Comparison of ENCODE assay signal across 10 cellular contexts in genomic region chr2:240569998-240570530, GRCh38. TPM values are rescaled to one million over a fixed set of nuclear protein-coding genes. Genes with fewer than 3 reads are reported as not detected.
A peak's percentile ranks its signal among the peaks of the same experiment; 100 is the strongest.
DNase-seq lines count a peak whose midpoint lies in the region; ATAC-seq and TF ChIP-seq lines count a peak whose summit lies in the region.
"Had no signal": no experiment of that assay in that cellular context is flagged by ENCODE, and none has a peak within 500 bp of the region (broad histone marks: within the 10 kb centered on the region; RNA-seq: fewer than 3 reads in every experiment).

No MANE protein-coding gene starts in this region.

- TF ChIP-seq EP300 in neural cell (conservative IDR thresholded peaks at IDR 0.05; ENCODE audit: poor library complexity, severe bottlenecking) = no peak

- in situ Hi-C loops in G401 (cut with HindIII; ENCODE audit: low sequenced_read_pairs) = no loop called here

- no peaks in the 10 kb centered on the region for H3K27me3 Mint-ChIP-seq in central memory CD8-positive, alpha-beta T cell

- H3F3A ChIP-seq in OCI-LY1 (ENCODE audit: insufficient read depth, low read length) = no peaks in the 10 kb centered on the region
- H3F3A ChIP-seq in neural cell (ENCODE audit: insufficient read depth, low read length, poor library complexity, severe bottlenecking) = peaks cover 3% of the 10 kb centered on the region

- peak overlapping the region; percentile 36 for H3K27ac Mint-ChIP-seq in central memory CD8-positive, alpha-beta T cell (ENCODE audit: low read depth)

- H3K4me3 ChIP-seq in BE2C (ENCODE audit: low read depth, low read length) = no peak overlapping the region
- H3K4me3 ChIP-seq in OCI-LY1 (ENCODE audit: low read depth, low read length, poor library complexity, severe bottlenecking) = peak overlapping the region; percentile 94
- H3K4me3 ChIP-seq in neural cell (ENCODE audit: low read length) = peak overlapping the region; percentile 81

- H3K4me2 ChIP-seq in OCI-LY1 (ENCODE audit: low read length) = peak overlapping the region; percentile 88
- H3K4me2 ChIP-seq in neural cell (ENCODE audit: low read length) = no peak overlapping the region

- peaks cover 25% of the 10 kb centered on the region for H3K36me3 Mint-ChIP-seq in central memory CD8-positive, alpha-beta T cell (ENCODE audit: insufficient read depth)

- H3K36me3 ChIP-seq in BE2C = peaks cover 5% of the 10 kb centered on the region
- H3K36me3 ChIP-seq in OCI-LY1 (ENCODE audit: insufficient read depth, low read length) = peaks cover 8% of the 10 kb centered on the region
- H3K36me3 ChIP-seq in neural cell (ENCODE audit: insufficient read depth, low read length) = no peaks in the 10 kb centered on the region

- H3K9me3 ChIP-seq in BE2C = no peaks in the 10 kb centered on the region
- H3K9me3 ChIP-seq in OCI-LY1 (ENCODE audit: low read length) = no peaks in the 10 kb centered on the region
- no peaks in the 10 kb centered on the region for H3K9me3 ChIP-seq in neural cell (ENCODE audit: low read length)

- DNase-seq in BE2C = peak; percentile 6
- DNase-seq in central memory CD8-positive, alpha-beta T cell (ENCODE audit: low spot score in 2 of 2) = no peak
- no peak for DNase-seq in G401 (ENCODE audit: low spot score)
- no peak for DNase-seq in NCI-H2107 treated with DMSO at 0.1 percent for 48 hours (lab: John Stamatoyannopoulos, UW; ENCODE audit: unreplicated experiment)
- no peak for DNase-seq in cerebellar nuclear complex (lab: John Stamatoyannopoulos, UW)
- no peak for DNase-seq in amniotic stem cell (lab: John Stamatoyannopoulos, UW)
- DNase-seq: NCI-H82 had no signal

- peak overlapping the region; percentile 84 for H3K4me3 Mint-ChIP-seq in central memory CD8-positive, alpha-beta T cell

- H3K27ac ChIP-seq in OCI-LY1 (ENCODE audit: low read depth, low read length, poor library complexity, severe bottlenecking) = no peak overlapping the region
- H3K27ac ChIP-seq in neural cell (ENCODE audit: low read length) = no peak overlapping the region

- H3K4me1 ChIP-seq in BE2C (peaks cover 21% of the 10 kb centered on the region), OCI-LY1 (ENCODE audit: insufficient read depth, low read length, severe bottlenecking) (peaks cover 45% of the 10 kb centered on the region)

- H3K27me3 ChIP-seq in BE2C (no peaks in the 10 kb centered on the region), OCI-LY1 (ENCODE audit: insufficient read depth, low read length) (no peaks in the 10 kb centered on the region), neural cell (ENCODE audit: insufficient read depth, low read depth, low read length) (no peaks in the 10 kb centered on the region)

- no peaks in the 10 kb centered on the region for H3K9me3 Mint-ChIP-seq in central memory CD8-positive, alpha-beta T cell

- TF ChIP-seq RAD21 in neural cell (conservative IDR thresholded peaks at IDR 0.05) = no peak

- H3K9me2 ChIP-seq in OCI-LY1 (ENCODE audit: low read depth, low read length) (no peaks in the 10 kb centered on the region), neural cell (ENCODE audit: insufficient read depth, low read length) (no peaks in the 10 kb centered on the region)

- H2AFZ ChIP-seq in OCI-LY1 (ENCODE audit: low read length) (no peak overlapping the region), neural cell (ENCODE audit: low read depth, low read length) (no peak overlapping the region)

- H3K4me1 Mint-ChIP-seq in central memory CD8-positive, alpha-beta T cell = peaks cover 60% of the 10 kb centered on the region

- no peaks in the 10 kb centered on the region for H4K20me1 ChIP-seq in OCI-LY1 (ENCODE audit: insufficient read depth, low read length)
- no peaks in the 10 kb centered on the region for H4K20me1 ChIP-seq in neural cell (ENCODE audit: insufficient read depth)

- ATAC-seq in central memory CD8-positive, alpha-beta T cell (replicated peaks; ENCODE audit: extremely low read depth, poor library complexity, severe bottlenecking) = no peak

- H3K9ac ChIP-seq in OCI-LY1 (ENCODE audit: low read length) (peak overlapping the region; percentile 87; the same call in 1 of the 2 replicates), neural cell (ENCODE audit: low read length) (no peak overlapping the region)

- H3K79me2 ChIP-seq in OCI-LY1 (ENCODE audit: insufficient read depth, low read length) (no peaks in the 10 kb centered on the region), neural cell (replicated peaks; ENCODE audit: insufficient read depth, low read length) (peaks cover 6% of the 10 kb centered on the region)

- TF ChIP-seq CTCF in BE2C (IDR thresholded peaks at IDR 0.05; ENCODE audit: low read depth, low read length) (no peak), OCI-LY1 (IDR thresholded peaks at IDR 0.05; ENCODE audit: low read length) (no peak), neural cell (IDR thresholded peaks at IDR 0.05; ENCODE audit: poor library complexity, severe bottlenecking) (no peak)

TF ChIP-seq in neural cell, 6 proteins besides CTCF, POLR2A, EP300 and RAD21:
- no peak for TF ChIP-seq EZH2 (IDR thresholded peaks at IDR 0.05; ENCODE audit: borderline replicate concordance, insufficient read depth, low read length, poor library complexity, severe bottlenecking)

RNA-seq across cellular contexts. Expression of gene RNPEPL1, which starts 1.8 kb away (rescaled TPM):
- polyA plus RNA-seq in BE2C (2012; ENCODE audit: insufficient read depth, insufficient read length, low read depth) = 44.6 TPM
- 16.1 and 23.3 TPM in 2 replicates for polyA plus RNA-seq in neural cell
- 9.3 and 10.5 TPM in 2 replicates for polyA minus RNA-seq in neural cell
- total RNA-seq in G401 (2014; rRNA removed; shearing (Covaris generic)) = 3.3 and 5.6 TPM in 2 replicates

RNA-seq across cellular contexts. Expression of gene DUSP28, which starts 9.9 kb away (rescaled TPM):
- 14.7 TPM for polyA plus RNA-seq in BE2C (2012; ENCODE audit: insufficient read depth, insufficient read length, low read depth)
- 20.3 and 26.6 TPM in 2 replicates for polyA plus RNA-seq in neural cell
- polyA minus RNA-seq in neural cell = 8.5 and 11.2 TPM in 2 replicates
- 4.9 and 5.3 TPM in 2 replicates for total RNA-seq in G401 (2014; rRNA removed; shearing (Covaris generic))

RNA-seq across cellular contexts. Expression of gene ANKMY1, which starts 12.3 kb away (rescaled TPM):
- polyA plus RNA-seq in BE2C (2012; ENCODE audit: insufficient read depth, insufficient read length, low read depth) = 4.5 TPM
- 6.6 and 16.6 TPM in 2 replicates for polyA plus RNA-seq in neural cell
- polyA minus RNA-seq in neural cell = 9.5 and 10.0 TPM in 2 replicates
- total RNA-seq in G401 (2014; rRNA removed; shearing (Covaris generic)) = 8.6 and 14.7 TPM in 2 replicates

RNA-seq across cellular contexts. Expression of gene CAPN10, which starts 16.5 kb away (rescaled TPM):
- 80.2 TPM for polyA plus RNA-seq in BE2C (2012; ENCODE audit: insufficient read depth, insufficient read length, low read depth)
- polyA plus RNA-seq in neural cell = 120 and 138 TPM in 2 replicates
- polyA minus RNA-seq in neural cell = 44.2 and 52.8 TPM in 2 replicates
- 37.6 and 43.0 TPM in 2 replicates for total RNA-seq in G401 (2014; rRNA removed; shearing (Covaris generic))

RNA-seq across cellular contexts. Expression of gene GPR35, which starts 55.2 kb away (rescaled TPM):
- polyA plus RNA-seq in BE2C (2012; ENCODE audit: insufficient read depth, insufficient read length, low read depth) = 0.43 TPM
- 2.8 and 4.1 TPM in 2 replicates for polyA plus RNA-seq in neural cell
- 0.58 and 1.9 TPM in 2 replicates for polyA minus RNA-seq in neural cell
- 0.86 TPM in 1 of 2 replicates, not detected in the other for total RNA-seq in G401 (2014; rRNA removed; shearing (Covaris generic))
- polyA plus RNA-seq: fibroblast of lung had no signal
